24 cellular contexts compared by ENCODE assay signal in genomic region chr14:90692061-90692460, GRCh38.
"Had no signal": no experiment of that assay in that cellular context is flagged by ENCODE, and none has a peak within 500 bp of the region (broad histone marks: within the 10 kb centered on the region; RNA-seq: fewer than 3 reads in every experiment).

No MANE protein-coding gene starts in this region.

- H3K27me3 ChIP-seq: ascending aorta, esophagus muscularis mucosa, gastroesophageal sphincter, heart left ventricle, neural progenitor cell, ovary, right lobe of liver, thyroid gland had no signal

- H3K4me3 ChIP-seq: ascending aorta, esophagus muscularis mucosa, gastroesophageal sphincter, heart left ventricle, left ventricle myocardium inferior, mucosa of descending colon, neural progenitor cell, ovary, right lobe of liver, thyroid gland had no signal

- ATAC-seq: activated T-cell treated with anti-CD3 and anti-CD28 coated beads, Interleukin-2, amount 50 U/mL, for 72 hours; gastroesophageal sphincter; mucosa of descending colon; naive thymus-derived CD4-positive, alpha-beta T cell; right lobe of liver had no signal

- H3K36me3 ChIP-seq: neural progenitor cell, ovary, thyroid gland had no signal

- H3K27ac ChIP-seq: ascending aorta, esophagus muscularis mucosa, gastroesophageal sphincter, heart left ventricle, left ventricle myocardium inferior, neural progenitor cell, ovary, right lobe of liver, thyroid gland, WERI-Rb-1 had no signal

- FAIRE-seq: urothelium cell line had no signal

- H3K4me1 ChIP-seq: neural progenitor cell had no signal

- H2AFZ ChIP-seq: neural progenitor cell had no signal

- DNase-seq: activated CD4-positive, alpha-beta T cell treated with anti-CD3 and anti-CD28 coated beads for 1 hour; activated CD8-positive, alpha-beta memory T cell treated with anti-CD3 and anti-CD28 coated beads for 24 hours; activated CD8-positive, alpha-beta memory T cell treated with anti-CD3 and anti-CD28 coated beads, Interleukin-2, amount 50 U/mL, for 48 hours; activated effector memory CD4-positive, alpha-beta T cell treated with anti-CD3 and anti-CD28 coated beads, Interleukin-2, amount 50 U/mL, for 16 hours; activated naive CD4-positive, alpha-beta T cell treated with anti-CD3 and anti-CD28 coated beads, Interleukin-2, amount 50 U/mL, for 16 hours; activated T-cell treated with anti-CD3 and anti-CD28 coated beads, Interleukin-2, amount 50 U/mL, for 72 hours; effector CD4-positive, alpha-beta T cell; heart left ventricle; kidney glomerular epithelial cell; left ventricle myocardium inferior; mucosa of descending colon; naive thymus-derived CD4-positive, alpha-beta T cell; ovary; right lobe of liver; stimulated activated CD4-positive, alpha-beta T cell treated with anti-CD3 and anti-CD28 coated beads, Interleukin-12 subunit alpha, Interleukin-12 subunit beta, amount 100 ng/mL, for 4 hours; stimulated activated CD4-positive, alpha-beta T cell treated with anti-CD3 and anti-CD28 coated beads, Interleukin-1b, Interleukin-23, amount 100 ng/mL, for 48 hours; stimulated activated naive CD4-positive, alpha-beta T cell treated with Interleukin-2 at 50 U/mL for 16 hours; thyroid gland; WERI-Rb-1 had no signal

- H3K4me2 ChIP-seq: neural progenitor cell had no signal

- H3K9ac ChIP-seq: neural progenitor cell had no signal

- H3K9me3 ChIP-seq: ascending aorta, esophagus muscularis mucosa, gastroesophageal sphincter, heart left ventricle, left ventricle myocardium inferior, mucosa of descending colon, ovary, right lobe of liver, thyroid gland had no signal
